24 cellular contexts compared by ENCODE assay signal in genomic region chr5:180641566-180641900, GRCh38. TPM values are rescaled to one million over a fixed set of nuclear protein-coding genes. Genes with fewer than 3 reads are reported as not detected.
A peak's percentile ranks its signal among the peaks of the same experiment; 100 is the strongest.
DNase-seq lines count a peak whose midpoint lies in the region; ATAC-seq and TF ChIP-seq lines count a peak whose summit lies in the region.
"Had no signal": no experiment of that assay in that cellular context is flagged by ENCODE, and none has a peak within 500 bp of the region (broad histone marks: within the 10 kb centered on the region; RNA-seq: fewer than 3 reads in every experiment).

No MANE protein-coding gene starts in this region.

- intact Hi-C loops in spleen (cut with DNase I; ENCODE audit: low total_unique reads): no loop called here

- no peak overlapping the region for H3K27ac ChIP-seq in spleen
- H3K27ac ChIP-seq: GM23248 had no signal

- no peak overlapping the region for H3K4me3 ChIP-seq in H7 (ENCODE audit: insufficient read depth, low read depth, low read length)
- H3K4me3 ChIP-seq in spleen: no peak overlapping the region
- H3K4me3 ChIP-seq: GM12878, GM23248, HAP-1 had no signal

- TF ChIP-seq CTCF in spleen (IDR thresholded peaks at IDR 0.05 in 8 of 11, conservative IDR thresholded peaks at IDR 0.05 in 3 of 11): no peak

- peak; percentile 50 for DNase-seq in activated effector memory CD4-positive, alpha-beta T cell treated with anti-CD3 and anti-CD28 coated beads, Interleukin-2, amount 50 U/mL, for 16 hours
- no peak for DNase-seq in activated effector memory CD4-positive, alpha-beta T cell treated with Interleukin-2 at 50 U/mL for 16 hours
- DNase-seq in H7 (peak; percentile 45), islet precursor cell (peak; percentile 44), spleen (peak; percentile 73)
- DNase-seq in stimulated activated naive CD8-positive, alpha-beta T cell treated with anti-CD3 and anti-CD28 coated beads, Interleukin-15, Interleukin-2, amounts not matched to agents 100 U/mL and 50 U/mL, for 24 hours: no peak
- DNase-seq: BE2C; CD4-positive, CD25-positive, alpha-beta regulatory T cell; DMS 273 treated with DMSO at 0.1 percent for 48 hours; DMS79 treated with DMSO at 0.1 percent for 48 hours; GM23248; Kasumi-1; NCI-H1417; NCI-H1694 treated with DMSO at 0.1 percent for 48 hours; NCI-H2081 treated with DMSO at 0.1 percent for 48 hours; NCI-H2171 treated with DMSO at 0.1 percent for 48 hours; NCI-H524 treated with DMSO at 0.1 percent for 48 hours; OCI-M1 had no signal

- no peaks in the 10 kb centered on the region for H3K27me3 ChIP-seq in H7 (ENCODE audit: control insufficient read depth, insufficient read depth, low read length)
- H3K27me3 ChIP-seq in spleen (replicated peaks in 1 of 7): peaks cover 0 to 21% (median 0%) of the 10 kb centered on the region in 7 donors
- H3K27me3 ChIP-seq: BE2C had no signal

- 77 to 97% (median 87%) methylated on average over 5 to 6 of the region's 6 CpGs; no CpG with 5 or more reads in 1 of the 5 donors for WGBS in spleen, 5 donors

- no peaks in the 10 kb centered on the region for H3K9me3 ChIP-seq in spleen
- H3K9me3 ChIP-seq: BE2C, Caco-2, HAP-1 had no signal

- ATAC-seq in stimulated activated naive CD8-positive, alpha-beta T cell treated with anti-CD3 and anti-CD28 coated beads, Interleukin-15, Interleukin-2, amounts not matched to agents 100 U/mL and 50 U/mL, for 24 hours: no peak
- no peak for ATAC-seq in GM18907 (IDR thresholded peaks at IDR 0.05; ENCODE audit: unreplicated experiment)
- ATAC-seq: GM12878 had no signal

- H3K4me1 ChIP-seq in spleen: peaks cover 0 to 66% (median 38%) of the 10 kb centered on the region in 6 donors
- H3K4me1 ChIP-seq: BE2C, Caco-2, HAP-1 had no signal

- no peak for TF ChIP-seq POLR2A in spleen (IDR thresholded peaks at IDR 0.05)

- H3K36me3 ChIP-seq in H7 (replicated peaks; ENCODE audit: control insufficient read depth, insufficient read depth, low read length): no peaks in the 10 kb centered on the region
- H3K36me3 ChIP-seq in spleen: no peaks in the 10 kb centered on the region
- H3K36me3 ChIP-seq: BE2C, HAP-1 had no signal

RNA-seq across cellular contexts. Expression of gene FLT4, which starts 7.9 kb away (rescaled TPM):
- total RNA-seq in H7 (2014; rRNA removed; shearing (Covaris generic)): 7.2 and 13.8 TPM in 2 replicates
- total RNA-seq in spleen: 10 to 100 TPM; 20.7 to 61.4 (median 39.9) TPM
- polyA plus RNA-seq in spleen: 10 to 100 TPM in 1 of 3 donors, 1 to 10 TPM in 2; 3.5 to 19.4 (median 4.6) TPM
- total RNA-seq: Caco-2, GM12878, GM23248, MCF 10A had no signal
- polyA plus RNA-seq: GM23248 had no signal

RNA-seq across cellular contexts. Expression of gene SCGB3A1, which starts 50.2 kb away (rescaled TPM):
- not detected in 2 replicates for total RNA-seq in H7 (2014; rRNA removed; shearing (Covaris generic))
- total RNA-seq in spleen: 10 to 100 TPM in 1 of 7 donors, 1 to 10 TPM in 5, not detected in 1; 2.1 to 12.1 (median 6.5) TPM
- 1 to 10 TPM; 1.7 to 9.5 (median 9.3) TPM for polyA plus RNA-seq in spleen
- total RNA-seq: A673; Caco-2; CD4-positive, CD25-positive, alpha-beta regulatory T cell; GM23248; MCF 10A had no signal
- polyA plus RNA-seq: GM12878, GM23248 had no signal

Comparison
In these comparisons a context has a peak if more than half of its experiments do, and no peak if none do; other contexts are left out.
1. DNase-seq: peak in activated effector memory CD4-positive, alpha-beta T cell treated with anti-CD3 and anti-CD28 coated beads, Interleukin-2, amount 50 U/mL, for 16 hours (single experiment), H7 (single experiment), islet precursor cell (single experiment) and spleen (single experiment); none in activated effector memory CD4-positive, alpha-beta T cell treated with Interleukin-2 at 50 U/mL for 16 hours (single experiment) and stimulated activated naive CD8-positive, alpha-beta T cell treated with anti-CD3 and anti-CD28 coated beads, Interleukin-15, Interleukin-2, amounts not matched to agents 100 U/mL and 50 U/mL, for 24 hours (single experiment).